Comparison of ENCODE assay signal across 9 cellular contexts in the genomic region with DNA sequence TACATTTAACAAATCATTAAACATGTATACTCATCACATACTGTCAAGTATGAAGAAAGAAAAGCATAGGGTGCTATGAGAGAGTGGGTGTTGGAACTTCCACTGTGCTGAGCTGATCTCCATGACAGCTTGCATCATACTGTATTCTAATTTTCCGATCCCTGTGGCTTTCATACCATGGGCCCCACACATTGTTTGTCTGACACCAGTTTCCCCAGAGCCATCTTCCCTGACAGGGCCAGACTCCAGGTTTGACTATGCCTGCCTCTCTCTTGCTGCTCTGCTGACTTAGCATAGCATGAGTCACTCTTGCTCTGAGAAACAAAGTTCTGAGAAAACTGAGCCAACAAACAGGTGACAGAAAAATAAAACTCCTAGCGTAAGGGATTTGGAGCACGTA. TPM values are rescaled to one million over a fixed set of nuclear protein-coding genes. Genes with fewer than 3 reads are reported as not detected.
DNase-seq lines count a peak whose midpoint lies in the region; ATAC-seq and TF ChIP-seq lines count a peak whose summit lies in the region.
"Had no signal": no experiment of that assay in that cellular context is flagged by ENCODE, and none has a peak within 500 bp of the region (broad histone marks: within the 10 kb centered on the region; RNA-seq: fewer than 3 reads in every experiment).

No MANE protein-coding gene starts in this region.

- no peak for TF ChIP-seq CTCF in foreskin fibroblast (IDR thresholded peaks at IDR 0.05; ENCODE audit: low read depth, low read length)

- peaks cover 7% of the 10 kb centered on the region for H3K36me3 Mint-ChIP-seq in stimulated activated effector memory CD8-positive, alpha-beta T cell treated with anti-CD3 and anti-CD28 coated beads, Interleukin-12 subunit alpha, Interleukin-12 subunit beta, amount 100 ng/mL, for 72 hours

- intact Hi-C loops in Right ventricle myocardium inferior (cut with DNase I): no loop called here

- peaks cover 5% of the 10 kb centered on the region for H3K9me3 Mint-ChIP-seq in stimulated activated effector memory CD8-positive, alpha-beta T cell treated with anti-CD3 and anti-CD28 coated beads, Interleukin-12 subunit alpha, Interleukin-12 subunit beta, amount 100 ng/mL, for 72 hours

- no peak overlapping the region for H3K4me3 ChIP-seq in foreskin fibroblast (ENCODE audit: low read depth in 1 of 2, low read length in 2 of 2)

- peak overlapping the region; percentile 95 for H3K27ac Mint-ChIP-seq in stimulated activated effector memory CD8-positive, alpha-beta T cell treated with anti-CD3 and anti-CD28 coated beads, Interleukin-12 subunit alpha, Interleukin-12 subunit beta, amount 100 ng/mL, for 72 hours

- ATAC-seq in HG03175 (IDR thresholded peaks at IDR 0.05; ENCODE audit: unreplicated experiment): peak; percentile 53
- ATAC-seq in stimulated activated effector memory CD8-positive, alpha-beta T cell treated with anti-CD3 and anti-CD28 coated beads, Interleukin-12 subunit alpha, Interleukin-12 subunit beta, amount 100 ng/mL, for 72 hours: peak; percentile 100
- no peak for ATAC-seq in Right ventricle myocardium inferior

- peaks cover 22% of the 10 kb centered on the region for H3K4me1 Mint-ChIP-seq in stimulated activated effector memory CD8-positive, alpha-beta T cell treated with anti-CD3 and anti-CD28 coated beads, Interleukin-12 subunit alpha, Interleukin-12 subunit beta, amount 100 ng/mL, for 72 hours

- peak overlapping the region; percentile 4 for H3K4me3 Mint-ChIP-seq in stimulated activated effector memory CD8-positive, alpha-beta T cell treated with anti-CD3 and anti-CD28 coated beads, Interleukin-12 subunit alpha, Interleukin-12 subunit beta, amount 100 ng/mL, for 72 hours

- peak; percentile 69 for DNase-seq in activated CD8-positive, alpha-beta memory T cell treated with anti-CD3 and anti-CD28 coated beads for 24 hours
- DNase-seq in activated CD8-positive, alpha-beta memory T cell treated with anti-CD3 and anti-CD28 coated beads, Interleukin-2, amount 50 U/mL, for 4 hours: no peak
- DNase-seq in activated naive CD4-positive, alpha-beta T cell treated with anti-CD3 and anti-CD28 coated beads, Interleukin-2, amount 50 U/mL, for 16 hours: peak; percentile 56
- DNase-seq in stimulated activated effector memory CD8-positive, alpha-beta T cell treated with anti-CD3 and anti-CD28 coated beads, Interleukin-12 subunit alpha, Interleukin-12 subunit beta, amount 100 ng/mL, for 72 hours (ENCODE audit: low spot score in 2 of 2): peak; percentile 35 to 87
- no peak for DNase-seq in Right ventricle myocardium inferior (ENCODE audit: missing footprints)
- DNase-seq in NCI-H510A (lab: John Stamatoyannopoulos, UW): no peak
- no peak for DNase-seq in foreskin fibroblast

RNA-seq across cellular contexts. Expression of a gene that starts 37.0 kb away (rescaled TPM):
- not detected for total RNA-seq in Right ventricle myocardium inferior
- total RNA-seq: lower leg skin had no signal

Comparison
In these comparisons a context has a peak if more than half of its experiments do, and no peak if none do; other contexts are left out.
1. DNase-seq: peak in activated CD8-positive, alpha-beta memory T cell treated with anti-CD3 and anti-CD28 coated beads for 24 hours (single experiment), activated naive CD4-positive, alpha-beta T cell treated with anti-CD3 and anti-CD28 coated beads, Interleukin-2, amount 50 U/mL, for 16 hours (single experiment) and stimulated activated effector memory CD8-positive, alpha-beta T cell treated with anti-CD3 and anti-CD28 coated beads, Interleukin-12 subunit alpha, Interleukin-12 subunit beta, amount 100 ng/mL, for 72 hours (2 of 2); none in activated CD8-positive, alpha-beta memory T cell treated with anti-CD3 and anti-CD28 coated beads, Interleukin-2, amount 50 U/mL, for 4 hours (single experiment), Right ventricle myocardium inferior (single experiment), NCI-H510A (single experiment) and foreskin fibroblast (0 of 2).